In genomic region chr13:27796544-27797227, GRCh38 we compare ENCODE assay signal across 1 cellular context.
TF ChIP-seq lines count a peak whose summit lies in the region.

No MANE protein-coding gene starts in this region.

TF ChIP-seq in H1, 55 proteins besides CTCF, POLR2A, EP300 and RAD21:
- TF ChIP-seq NRF1 (IDR thresholded peaks at IDR 0.05; ENCODE audit: low read depth, low read length) (no peak), BACH1 (IDR thresholded peaks at IDR 0.05; ENCODE audit: low read length) (no peak), MAFK (IDR thresholded peaks at IDR 0.05; ENCODE audit: low read depth, low read length) (no peak), CHD7 (IDR thresholded peaks at IDR 0.05; ENCODE audit: insufficient replicate concordance, low read length) (no peak), CTBP2 (IDR thresholded peaks at IDR 0.05; ENCODE audit: borderline replicate concordance, insufficient read depth, insufficient read length, low read length) (peak; percentile 99), EZH2 (IDR thresholded peaks at IDR 0.05; ENCODE audit: low read depth, low read length, severe bottlenecking) (peak; percentile 60), RNF2 (IDR thresholded peaks at IDR 0.05; ENCODE audit: borderline replicate concordance, low read depth, low read length, missing control alignments, poor library complexity, severe bottlenecking) (peak; percentile 95), SUZ12 (IDR thresholded peaks at IDR 0.05; ENCODE audit: low read length) (peak; percentile 93), TAF1 (IDR thresholded peaks at IDR 0.05; ENCODE audit: low read depth, low read length) (no peak), ASH2L (IDR thresholded peaks at IDR 0.05; ENCODE audit: low read length) (peak; percentile 62), MAX (IDR thresholded peaks at IDR 0.05) (no peak), EGR1 (IDR thresholded peaks at IDR 0.05; ENCODE audit: borderline replicate concordance, low read depth, low read length) (no peak), CBX8 (IDR thresholded peaks at IDR 0.05; ENCODE audit: borderline replicate concordance, low read depth, low read length) (0 out of 2 replicates have a peak, but pooled peaks have one; percentile 50), SIX5 (IDR thresholded peaks at IDR 0.05; ENCODE audit: low read depth, low read length) (no peak), KDM4A (IDR thresholded peaks at IDR 0.05; ENCODE audit: low read depth, low read length, severe bottlenecking) (peak; percentile 86), TCF12 (IDR thresholded peaks at IDR 0.05; ENCODE audit: low read depth, low read length) (no peak), ZNF274 (IDR thresholded peaks at IDR 0.05; ENCODE audit: borderline replicate concordance, extremely low read depth, low read length) (no peak), GABPA (IDR thresholded peaks at IDR 0.05; ENCODE audit: borderline replicate concordance, insufficient read depth, low read length) (no peak)
TF ChIP-seq in H1: peak in this region for 7.
